In the genomic region with DNA sequence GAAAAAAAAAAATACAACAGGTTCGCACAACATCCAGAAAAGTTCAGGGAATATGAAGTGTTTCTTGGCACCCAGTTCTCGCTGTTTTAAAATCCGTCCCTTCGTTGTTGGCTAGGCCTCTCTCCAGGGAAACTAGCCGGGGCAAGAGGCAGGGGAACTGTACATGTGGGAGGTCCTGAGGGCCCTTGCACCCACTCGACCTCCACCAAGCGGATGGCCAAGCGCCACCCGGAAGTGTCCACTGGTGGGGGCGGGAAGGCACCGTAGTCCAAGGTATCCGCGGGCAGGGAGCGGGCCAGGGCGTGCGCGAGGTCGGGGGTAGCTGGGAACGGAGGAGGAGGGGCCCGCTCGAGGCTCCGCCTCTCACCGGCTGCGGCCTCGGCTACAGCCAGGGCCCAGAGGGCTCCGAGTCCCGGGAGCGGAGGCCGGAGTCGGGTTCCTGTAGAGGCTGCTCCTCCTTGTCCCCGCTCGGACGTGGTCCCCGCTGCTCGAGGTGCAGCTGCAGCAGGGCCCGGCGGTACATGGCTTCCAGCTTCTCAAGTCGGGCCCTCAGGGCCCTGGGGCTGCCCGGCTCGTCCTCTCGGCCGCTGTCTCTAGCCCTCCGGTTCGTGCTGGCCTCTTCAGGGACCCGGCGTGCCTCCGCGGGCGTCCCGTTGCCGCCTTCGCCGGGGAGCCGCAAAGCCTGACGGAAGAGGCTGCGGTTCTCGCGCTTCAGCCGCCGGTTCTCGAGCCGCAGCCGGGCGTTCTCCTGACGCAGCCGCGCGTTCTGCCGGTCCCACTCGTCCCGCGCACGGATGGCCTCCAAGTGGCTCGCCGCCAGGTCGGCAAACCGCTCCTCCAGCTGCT, we compare ENCODE assay signal across 8 cellular contexts. TPM values are rescaled to one million over a fixed set of nuclear protein-coding genes. Genes with fewer than 3 reads are reported as not detected.
DNase-seq lines count a peak whose midpoint lies in the region; ATAC-seq and TF ChIP-seq lines count a peak whose summit lies in the region.

No MANE protein-coding gene starts in this region.

- peak overlapping the region; percentile 83 for H3K4me3 ChIP-seq in AG10803 (ENCODE audit: low read length)
- peak overlapping the region; percentile 54 for H3K4me3 ChIP-seq in LNCaP clone FGC (ENCODE audit: low read depth, low read length)
- H3K4me3 ChIP-seq in fibroblast of mammary gland (ENCODE audit: control insufficient read depth, low read depth, low read length): peak overlapping the region; percentile 65
- peak overlapping the region; percentile 42 for H3K4me3 ChIP-seq in mucosa of stomach (ENCODE audit: low read length)
- H3K4me3 ChIP-seq in upper lobe of right lung: peak overlapping the region; percentile 89

- peak overlapping the region; percentile 99 for H3K27ac ChIP-seq in upper lobe of right lung

- no peaks in the 10 kb centered on the region for H3K9me3 ChIP-seq in mucosa of stomach (ENCODE audit: control insufficient read depth, low read length)
- no peaks in the 10 kb centered on the region for H3K9me3 ChIP-seq in upper lobe of right lung

- H3K9ac ChIP-seq in mucosa of stomach (ENCODE audit: low read length): peak overlapping the region; percentile 91

- H3K27me3 ChIP-seq in mucosa of stomach (ENCODE audit: control insufficient read depth, insufficient read depth, low read length) (no peaks in the 10 kb centered on the region), upper lobe of right lung (no peaks in the 10 kb centered on the region)

- ATAC-seq in GM19035 (IDR thresholded peaks at IDR 0.05; ENCODE audit: unreplicated experiment) (peak; percentile 60), upper lobe of right lung (peak; percentile 97), HG03457 (IDR thresholded peaks at IDR 0.05; ENCODE audit: unreplicated experiment) (no peak)

- DNase-seq in AG10803 (ENCODE audit: low read depth): peak; percentile 78
- no peak for DNase-seq in LNCaP clone FGC (ENCODE audit: low read depth)
- peak; percentile 0 for DNase-seq in activated CD4-positive, alpha-beta T cell treated with anti-CD3 and anti-CD28 coated beads, Interleukin-2, amount 50 U/mL, for 1 hour
- peak; percentile 74 for DNase-seq in fibroblast of mammary gland (ENCODE audit: low read depth)
- DNase-seq in upper lobe of right lung: peak; percentile 96

- TF ChIP-seq CTCF in AG10803 (conservative IDR thresholded peaks at IDR 0.05; ENCODE audit: low read length) (no peak), LNCaP clone FGC (IDR thresholded peaks at IDR 0.05; ENCODE audit: control insufficient read depth, extremely low read depth, insufficient read depth) (no peak), fibroblast of mammary gland (conservative IDR thresholded peaks at IDR 0.05; ENCODE audit: control insufficient read depth, insufficient read depth, low read depth, low read length) (no peak), upper lobe of right lung (IDR thresholded peaks at IDR 0.05) (no peak)

- H3K4me1 ChIP-seq in mucosa of stomach (ENCODE audit: control insufficient read depth, insufficient read depth, low read length) (peaks cover 8% of the 10 kb centered on the region), upper lobe of right lung (peaks cover 9% of the 10 kb centered on the region)

- intact Hi-C loops in upper lobe of right lung (cut with DNase I): no loop called here

- H3K36me3 ChIP-seq in mucosa of stomach (ENCODE audit: control insufficient read depth, insufficient read depth, low read length) (no peaks in the 10 kb centered on the region), upper lobe of right lung (no peaks in the 10 kb centered on the region)

RNA-seq across cellular contexts. Expression of gene TUSC1, which starts 0.7 kb away (rescaled TPM):
- 15.0 TPM for total RNA-seq in upper lobe of right lung
